1 cellular context compared by ENCODE assay signal in the genomic region with DNA sequence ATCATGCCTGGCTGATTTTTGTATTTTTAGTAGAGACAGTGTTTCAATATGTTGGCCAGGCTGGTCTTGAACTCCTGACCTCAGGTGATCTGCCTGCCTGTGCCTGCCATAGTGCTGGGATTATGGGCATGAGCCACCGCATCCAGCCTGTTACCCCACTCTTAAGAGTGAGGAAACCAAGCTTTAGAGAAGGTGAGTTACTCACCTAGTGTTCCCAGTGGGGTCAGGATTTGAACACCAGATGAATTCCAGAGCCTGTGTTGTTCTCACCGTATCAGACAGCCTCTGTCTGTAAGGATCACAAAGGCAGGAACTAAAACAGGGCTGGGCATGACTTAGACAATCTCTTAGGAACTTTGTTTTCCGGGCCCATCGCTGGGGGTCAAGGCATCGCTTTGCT.
TF ChIP-seq lines count a peak whose summit lies in the region.

No MANE protein-coding gene starts in this region.

TF ChIP-seq in H1, 55 proteins besides CTCF, POLR2A, EP300 and RAD21:
- TF ChIP-seq SP1 (IDR thresholded peaks at IDR 0.05; ENCODE audit: low read depth, low read length) (no peak), CBX5 (IDR thresholded peaks at IDR 0.05; ENCODE audit: low read depth, low read length) (no peak), TAF1 (IDR thresholded peaks at IDR 0.05; ENCODE audit: low read depth, low read length) (no peak), POLR2AphosphoS5 (IDR thresholded peaks at IDR 0.05; ENCODE audit: low read depth, low read length) (no peak), BCL11A (IDR thresholded peaks at IDR 0.05; ENCODE audit: low read depth in 2 of 2, low read length in 2 of 2) (no peak), RFX5 (IDR thresholded peaks at IDR 0.05; ENCODE audit: borderline replicate concordance, low read depth, low read length) (no peak), FOSL1 (IDR thresholded peaks at IDR 0.05; ENCODE audit: insufficient read depth, low read depth, low read length) (no peak)
- TF ChIP-seq, protein P1, sequence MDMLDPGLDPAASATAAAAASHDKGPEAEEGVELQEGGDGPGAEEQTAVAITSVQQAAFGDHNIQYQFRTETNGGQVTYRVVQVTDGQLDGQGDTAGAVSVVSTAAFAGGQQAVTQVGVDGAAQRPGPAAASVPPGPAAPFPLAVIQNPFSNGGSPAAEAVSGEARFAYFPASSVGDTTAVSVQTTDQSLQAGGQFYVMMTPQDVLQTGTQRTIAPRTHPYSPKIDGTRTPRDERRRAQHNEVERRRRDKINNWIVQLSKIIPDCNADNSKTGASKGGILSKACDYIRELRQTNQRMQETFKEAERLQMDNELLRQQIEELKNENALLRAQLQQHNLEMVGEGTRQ (IDR thresholded peaks at IDR 0.05; ENCODE audit: low read length), result no peak
- TF ChIP-seq, protein P2, sequence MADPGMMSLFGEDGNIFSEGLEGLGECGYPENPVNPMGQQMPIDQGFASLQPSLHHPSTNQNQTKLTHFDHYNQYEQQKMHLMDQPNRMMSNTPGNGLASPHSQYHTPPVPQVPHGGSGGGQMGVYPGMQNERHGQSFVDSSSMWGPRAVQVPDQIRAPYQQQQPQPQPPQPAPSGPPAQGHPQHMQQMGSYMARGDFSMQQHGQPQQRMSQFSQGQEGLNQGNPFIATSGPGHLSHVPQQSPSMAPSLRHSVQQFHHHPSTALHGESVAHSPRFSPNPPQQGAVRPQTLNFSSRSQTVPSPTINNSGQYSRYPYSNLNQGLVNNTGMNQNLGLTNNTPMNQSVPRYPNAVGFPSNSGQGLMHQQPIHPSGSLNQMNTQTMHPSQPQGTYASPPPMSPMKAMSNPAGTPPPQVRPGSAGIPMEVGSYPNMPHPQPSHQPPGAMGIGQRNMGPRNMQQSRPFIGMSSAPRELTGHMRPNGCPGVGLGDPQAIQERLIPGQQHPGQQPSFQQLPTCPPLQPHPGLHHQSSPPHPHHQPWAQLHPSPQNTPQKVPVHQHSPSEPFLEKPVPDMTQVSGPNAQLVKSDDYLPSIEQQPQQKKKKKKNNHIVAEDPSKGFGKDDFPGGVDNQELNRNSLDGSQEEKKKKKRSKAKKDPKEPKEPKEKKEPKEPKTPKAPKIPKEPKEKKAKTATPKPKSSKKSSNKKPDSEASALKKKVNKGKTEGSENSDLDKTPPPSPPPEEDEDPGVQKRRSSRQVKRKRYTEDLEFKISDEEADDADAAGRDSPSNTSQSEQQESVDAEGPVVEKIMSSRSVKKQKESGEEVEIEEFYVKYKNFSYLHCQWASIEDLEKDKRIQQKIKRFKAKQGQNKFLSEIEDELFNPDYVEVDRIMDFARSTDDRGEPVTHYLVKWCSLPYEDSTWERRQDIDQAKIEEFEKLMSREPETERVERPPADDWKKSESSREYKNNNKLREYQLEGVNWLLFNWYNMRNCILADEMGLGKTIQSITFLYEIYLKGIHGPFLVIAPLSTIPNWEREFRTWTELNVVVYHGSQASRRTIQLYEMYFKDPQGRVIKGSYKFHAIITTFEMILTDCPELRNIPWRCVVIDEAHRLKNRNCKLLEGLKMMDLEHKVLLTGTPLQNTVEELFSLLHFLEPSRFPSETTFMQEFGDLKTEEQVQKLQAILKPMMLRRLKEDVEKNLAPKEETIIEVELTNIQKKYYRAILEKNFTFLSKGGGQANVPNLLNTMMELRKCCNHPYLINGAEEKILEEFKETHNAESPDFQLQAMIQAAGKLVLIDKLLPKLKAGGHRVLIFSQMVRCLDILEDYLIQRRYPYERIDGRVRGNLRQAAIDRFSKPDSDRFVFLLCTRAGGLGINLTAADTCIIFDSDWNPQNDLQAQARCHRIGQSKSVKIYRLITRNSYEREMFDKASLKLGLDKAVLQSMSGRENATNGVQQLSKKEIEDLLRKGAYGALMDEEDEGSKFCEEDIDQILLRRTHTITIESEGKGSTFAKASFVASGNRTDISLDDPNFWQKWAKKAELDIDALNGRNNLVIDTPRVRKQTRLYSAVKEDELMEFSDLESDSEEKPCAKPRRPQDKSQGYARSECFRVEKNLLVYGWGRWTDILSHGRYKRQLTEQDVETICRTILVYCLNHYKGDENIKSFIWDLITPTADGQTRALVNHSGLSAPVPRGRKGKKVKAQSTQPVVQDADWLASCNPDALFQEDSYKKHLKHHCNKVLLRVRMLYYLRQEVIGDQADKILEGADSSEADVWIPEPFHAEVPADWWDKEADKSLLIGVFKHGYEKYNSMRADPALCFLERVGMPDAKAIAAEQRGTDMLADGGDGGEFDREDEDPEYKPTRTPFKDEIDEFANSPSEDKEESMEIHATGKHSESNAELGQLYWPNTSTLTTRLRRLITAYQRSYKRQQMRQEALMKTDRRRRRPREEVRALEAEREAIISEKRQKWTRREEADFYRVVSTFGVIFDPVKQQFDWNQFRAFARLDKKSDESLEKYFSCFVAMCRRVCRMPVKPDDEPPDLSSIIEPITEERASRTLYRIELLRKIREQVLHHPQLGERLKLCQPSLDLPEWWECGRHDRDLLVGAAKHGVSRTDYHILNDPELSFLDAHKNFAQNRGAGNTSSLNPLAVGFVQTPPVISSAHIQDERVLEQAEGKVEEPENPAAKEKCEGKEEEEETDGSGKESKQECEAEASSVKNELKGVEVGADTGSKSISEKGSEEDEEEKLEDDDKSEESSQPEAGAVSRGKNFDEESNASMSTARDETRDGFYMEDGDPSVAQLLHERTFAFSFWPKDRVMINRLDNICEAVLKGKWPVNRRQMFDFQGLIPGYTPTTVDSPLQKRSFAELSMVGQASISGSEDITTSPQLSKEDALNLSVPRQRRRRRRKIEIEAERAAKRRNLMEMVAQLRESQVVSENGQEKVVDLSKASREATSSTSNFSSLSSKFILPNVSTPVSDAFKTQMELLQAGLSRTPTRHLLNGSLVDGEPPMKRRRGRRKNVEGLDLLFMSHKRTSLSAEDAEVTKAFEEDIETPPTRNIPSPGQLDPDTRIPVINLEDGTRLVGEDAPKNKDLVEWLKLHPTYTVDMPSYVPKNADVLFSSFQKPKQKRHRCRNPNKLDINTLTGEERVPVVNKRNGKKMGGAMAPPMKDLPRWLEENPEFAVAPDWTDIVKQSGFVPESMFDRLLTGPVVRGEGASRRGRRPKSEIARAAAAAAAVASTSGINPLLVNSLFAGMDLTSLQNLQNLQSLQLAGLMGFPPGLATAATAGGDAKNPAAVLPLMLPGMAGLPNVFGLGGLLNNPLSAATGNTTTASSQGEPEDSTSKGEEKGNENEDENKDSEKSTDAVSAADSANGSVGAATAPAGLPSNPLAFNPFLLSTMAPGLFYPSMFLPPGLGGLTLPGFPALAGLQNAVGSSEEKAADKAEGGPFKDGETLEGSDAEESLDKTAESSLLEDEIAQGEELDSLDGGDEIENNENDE (IDR thresholded peaks at IDR 0.05; ENCODE audit: insufficient replicate concordance, low read length), result no peak
